ENCODE assay signal across 1 cellular context in the genomic region with DNA sequence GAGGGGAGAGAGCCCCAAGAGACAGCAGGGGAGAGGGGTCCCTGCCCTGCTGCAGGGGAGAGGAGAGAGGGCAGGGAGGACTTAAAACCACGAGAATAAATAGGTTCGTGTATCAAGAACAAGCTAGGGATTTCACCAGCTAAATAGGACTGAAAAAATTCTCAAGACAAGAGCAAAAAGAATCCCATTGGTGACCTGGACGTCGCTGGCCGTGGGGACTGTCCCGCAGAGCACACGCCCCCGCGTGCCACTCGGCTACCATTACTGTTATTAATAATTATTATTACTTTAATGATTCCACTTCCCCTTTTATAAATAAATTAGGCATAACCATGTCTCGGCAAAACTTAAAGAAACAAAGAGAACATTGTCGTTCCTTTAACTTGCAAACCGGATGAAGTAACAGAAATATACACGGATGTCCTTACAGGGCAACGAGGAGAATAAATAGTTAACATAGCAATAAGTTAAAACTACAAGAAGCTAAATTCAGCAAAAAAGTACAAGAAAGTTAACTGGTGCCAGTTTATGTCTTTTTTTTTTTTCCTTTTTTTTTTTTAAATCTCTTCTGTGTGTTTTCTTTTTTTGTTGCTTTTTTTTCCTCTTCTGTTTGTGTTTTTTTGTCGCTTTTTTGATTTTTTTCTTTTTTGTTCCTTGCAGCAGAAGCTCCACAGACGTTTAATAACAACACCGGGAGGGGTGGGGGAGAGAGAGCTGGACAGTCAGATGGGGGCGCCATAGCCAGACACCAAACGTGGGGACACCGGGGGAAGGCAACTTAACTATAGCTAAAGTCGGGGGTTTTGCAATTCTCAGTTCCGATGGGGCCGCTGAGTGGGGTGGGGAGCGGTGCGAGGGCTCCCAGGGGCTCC.
TF ChIP-seq lines count a peak whose summit lies in the region.

No MANE protein-coding gene starts in this region.

TF ChIP-seq in K562, 482 proteins besides CTCF, POLR2A, EP300 and RAD21 (continued from another document):
- TF ChIP-seq, protein P1, sequence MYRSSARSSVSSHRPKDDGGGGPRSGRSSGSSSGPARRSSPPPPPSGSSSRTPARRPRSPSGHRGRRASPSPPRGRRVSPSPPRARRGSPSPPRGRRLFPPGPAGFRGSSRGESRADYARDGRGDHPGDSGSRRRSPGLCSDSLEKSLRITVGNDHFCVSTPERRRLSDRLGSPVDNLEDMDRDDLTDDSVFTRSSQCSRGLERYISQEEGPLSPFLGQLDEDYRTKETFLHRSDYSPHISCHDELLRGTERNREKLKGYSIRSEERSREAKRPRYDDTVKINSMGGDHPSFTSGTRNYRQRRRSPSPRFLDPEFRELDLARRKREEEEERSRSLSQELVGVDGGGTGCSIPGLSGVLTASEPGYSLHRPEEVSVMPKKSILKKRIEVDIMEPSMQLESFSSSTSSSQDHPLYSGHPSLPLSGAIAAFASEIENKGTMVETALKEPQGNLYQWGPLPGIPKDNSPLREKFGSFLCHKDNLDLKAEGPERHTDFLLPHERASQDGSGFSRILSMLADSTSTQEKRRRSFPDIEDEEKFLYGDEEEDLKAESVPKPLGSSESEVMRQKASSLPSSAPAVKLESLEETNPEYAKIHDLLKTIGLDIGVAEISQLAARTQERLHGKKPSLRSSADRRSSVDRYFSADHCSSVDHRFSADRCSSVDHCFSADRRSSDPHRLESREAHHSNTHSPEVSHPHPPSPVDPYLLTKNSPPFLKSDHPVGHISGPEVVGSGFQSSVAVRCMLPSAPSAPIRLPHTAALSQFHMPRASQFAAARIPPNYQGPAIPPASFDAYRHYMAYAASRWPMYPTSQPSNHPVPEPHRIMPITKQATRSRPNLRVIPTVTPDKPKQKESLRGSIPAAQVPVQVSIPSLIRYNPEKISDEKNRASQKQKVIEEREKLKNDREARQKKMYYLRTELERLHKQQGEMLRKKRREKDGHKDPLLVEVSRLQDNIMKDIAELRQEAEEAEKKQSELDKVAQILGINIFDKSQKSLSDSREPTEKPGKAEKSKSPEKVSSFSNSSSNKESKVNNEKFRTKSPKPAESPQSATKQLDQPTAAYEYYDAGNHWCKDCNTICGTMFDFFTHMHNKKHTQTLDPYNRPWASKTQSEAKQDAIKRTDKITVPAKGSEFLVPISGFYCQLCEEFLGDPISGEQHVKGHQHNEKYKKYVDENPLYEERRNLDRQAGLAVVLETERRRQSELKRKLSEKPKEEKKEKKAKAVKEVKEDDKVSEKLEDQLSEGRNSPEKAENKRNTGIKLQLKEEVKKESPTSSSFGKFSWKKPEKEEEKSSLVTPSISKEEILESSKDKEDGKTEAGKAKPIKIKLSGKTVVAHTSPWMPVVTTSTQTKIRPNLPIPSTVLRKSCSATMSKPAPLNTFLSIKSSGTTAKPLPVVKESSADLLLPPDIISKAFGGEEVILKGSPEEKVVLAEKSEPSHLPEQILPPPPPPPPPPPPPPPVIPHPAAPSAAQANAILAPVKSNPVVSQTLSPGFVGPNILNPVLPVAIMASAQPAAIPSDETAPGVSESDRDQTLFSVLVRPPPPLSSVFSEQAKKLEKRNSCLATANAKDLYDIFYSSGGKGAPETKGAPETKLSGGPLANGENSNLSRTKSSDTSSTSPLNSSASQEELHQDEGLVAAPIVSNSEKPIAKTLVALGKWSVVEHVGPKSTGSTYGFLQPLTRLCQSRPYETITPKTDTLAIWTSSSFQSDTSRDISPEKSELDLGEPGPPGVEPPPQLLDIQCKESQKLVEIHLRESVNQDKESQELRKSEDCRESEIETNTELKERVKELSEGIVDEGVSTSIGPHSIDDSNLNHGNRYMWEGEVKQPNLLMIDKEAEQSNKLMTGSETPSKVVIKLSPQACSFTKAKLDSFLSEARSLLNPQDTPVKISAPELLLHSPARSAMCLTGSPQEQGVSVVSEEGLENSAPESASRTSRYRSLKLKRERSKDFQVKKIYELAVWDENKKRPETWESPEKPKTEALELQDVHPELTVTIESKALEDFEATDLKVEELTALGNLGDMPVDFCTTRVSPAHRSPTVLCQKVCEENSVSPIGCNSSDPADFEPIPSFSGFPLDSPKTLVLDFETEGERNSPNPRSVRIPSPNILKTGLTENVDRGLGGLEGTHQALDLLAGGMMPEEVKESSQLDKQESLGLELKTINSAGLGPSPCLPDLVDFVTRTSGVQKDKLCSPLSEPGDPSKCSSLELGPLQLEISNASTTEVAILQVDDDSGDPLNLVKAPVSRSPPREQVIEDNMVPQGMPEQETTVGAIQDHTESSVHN (IDR thresholded peaks at IDR 0.05; ENCODE audit: borderline replicate concordance in 1 of 2, low read depth in 1 of 2) = no peak
- no peak for TF ChIP-seq U2AF1 (optimal IDR thresholded peaks at IDR 0.05; ENCODE audit: low read depth, low read length)
TF ChIP-seq in K562: peak in this region for 16.
